26 cellular contexts compared by ENCODE assay signal in the genomic region with DNA sequence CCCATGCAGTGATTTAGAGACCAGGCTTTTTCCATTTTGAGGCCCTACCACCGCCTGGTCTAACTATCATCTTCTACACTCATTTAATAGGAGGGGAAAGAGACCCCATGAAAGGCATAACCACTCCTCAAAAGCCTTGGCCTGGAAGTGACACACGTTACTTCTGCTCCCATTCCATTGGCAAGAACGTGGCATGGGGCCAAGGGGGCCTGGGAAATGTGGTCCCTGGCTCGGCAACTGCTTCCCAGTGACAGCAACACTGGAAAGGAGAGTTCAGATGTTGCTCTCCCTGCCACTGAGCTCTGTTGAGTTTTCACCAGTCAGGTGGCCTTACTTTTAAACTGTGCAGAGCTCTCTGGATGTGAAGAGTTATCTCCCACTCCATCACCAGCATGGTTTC.
"Had no signal": no experiment of that assay in that cellular context is flagged by ENCODE, and none has a peak within 500 bp of the region (broad histone marks: within the 10 kb centered on the region; RNA-seq: fewer than 3 reads in every experiment).

No MANE protein-coding gene starts in this region.

- ATAC-seq: effector memory CD8-positive, alpha-beta T cell; gastrocnemius medialis; pancreas; right cardiac atrium; stimulated activated memory B cell treated with anti-CD40 and anti-IgM and Interleukin-4, amounts not matched to agents 10 μg/mL and 1 μg/mL and 100 μg/mL, for 72 hours had no signal

- H3K4me1 Mint-ChIP-seq: activated naive CD8-positive, alpha-beta T cell treated with anti-CD3 and anti-CD28 coated beads, Interleukin-2, amount 10 ng/mL, durations not matched to agents 7 days and 5 days; central memory CD8-positive, alpha-beta T cell; memory B cell; nephron; stimulated activated memory B cell treated with anti-CD40 and anti-IgM and Interleukin-4, amounts not matched to agents 10 μg/mL and 1 μg/mL and 100 μg/mL, for 72 hours had no signal

- H3K36me3 Mint-ChIP-seq: activated naive CD8-positive, alpha-beta T cell treated with anti-CD3 and anti-CD28 coated beads, Interleukin-2, amount 10 ng/mL, durations not matched to agents 7 days and 5 days had no signal

- H3K27ac ChIP-seq: breast epithelium, dorsolateral prefrontal cortex, esophagus muscularis mucosa, gastrocnemius medialis, neutrophil, pancreas, skin epidermis, stomach, transverse colon, uterus had no signal

- H3K9me3 Mint-ChIP-seq: activated naive CD8-positive, alpha-beta T cell treated with anti-CD3 and anti-CD28 coated beads, Interleukin-2, amount 10 ng/mL, durations not matched to agents 7 days and 5 days; central memory CD8-positive, alpha-beta T cell; effector memory CD8-positive, alpha-beta T cell had no signal

- DNase-seq: activated CD4-positive, alpha-beta T cell treated with anti-CD3 and anti-CD28 coated beads for 4 hours; activated CD4-positive, alpha-beta T cell treated with anti-CD3 and anti-CD28 coated beads, Interleukin-2, amount 50 U/mL, for 48 hours; activated CD4-positive, CD25-positive, alpha-beta regulatory T cell; activated naive CD4-positive, alpha-beta T cell; activated naive CD8-positive, alpha-beta T cell treated with anti-CD3 and anti-CD28 coated beads, Interleukin-2, amount 10 ng/mL, durations not matched to agents 7 days and 5 days; amniotic stem cell; effector memory CD8-positive, alpha-beta T cell; gastrocnemius medialis; hippocampal formation; stimulated activated CD4-positive, alpha-beta T cell treated with anti-CD3 and anti-CD28 coated beads, Interleukin-2, amount 100 ng/mL, for 24 hours; stomach; transverse colon; uterus had no signal

- H3K4me1 ChIP-seq: breast epithelium, pancreas, stomach, transverse colon, uterus had no signal

- H3K9me3 ChIP-seq: breast epithelium, esophagus muscularis mucosa, gastrocnemius medialis, neutrophil, pancreas, stomach, transverse colon, uterus had no signal

- H3K27me3 ChIP-seq: breast epithelium, esophagus muscularis mucosa, gastrocnemius medialis, pancreas, stomach, transverse colon, uterus had no signal

- H3K27ac Mint-ChIP-seq: activated T-helper 1 cell treated with anti-CD3 and anti-CD28 coated beads, Interleukin-12 subunit alpha, Interleukin-12 subunit beta, Interleukin-2, Interleukin-4 antibody, amounts not matched to agents 30 ng/mL and 10 ng/mL and 1 ng/mL, durations not matched to agents 14 hours and 24 hours and 36 hours; effector memory CD8-positive, alpha-beta T cell; memory B cell; nephron; stimulated activated memory B cell treated with anti-CD40 and anti-IgM and Interleukin-4, amounts not matched to agents 10 μg/mL and 1 μg/mL and 100 μg/mL, for 72 hours had no signal

- H3K4me3 ChIP-seq: breast epithelium, dorsolateral prefrontal cortex, esophagus muscularis mucosa, gastrocnemius medialis, pancreas, skin epidermis, stomach, transverse colon, uterus had no signal

- H3K4me3 Mint-ChIP-seq: activated naive CD8-positive, alpha-beta T cell treated with anti-CD3 and anti-CD28 coated beads, Interleukin-2, amount 10 ng/mL, durations not matched to agents 7 days and 5 days; activated T-helper 1 cell treated with anti-CD3 and anti-CD28 coated beads, Interleukin-12 subunit alpha, Interleukin-12 subunit beta, Interleukin-2, Interleukin-4 antibody, amounts not matched to agents 30 ng/mL and 10 ng/mL and 1 ng/mL, durations not matched to agents 14 hours and 24 hours and 36 hours; central memory CD8-positive, alpha-beta T cell; effector memory CD8-positive, alpha-beta T cell; memory B cell; nephron; stimulated activated memory B cell treated with anti-CD40 and anti-IgM and Interleukin-4, amounts not matched to agents 10 μg/mL and 1 μg/mL and 100 μg/mL, for 72 hours had no signal

- H3K36me3 ChIP-seq: breast epithelium, esophagus muscularis mucosa, gastrocnemius medialis, neutrophil, pancreas, stomach, transverse colon, uterus had no signal

- FAIRE-seq: colon, pancreas had no signal
